ENCODE assay signal across 8 cellular contexts in genomic region chr2:241315879-241316700, GRCh38. TPM values are rescaled to one million over a fixed set of nuclear protein-coding genes. Genes with fewer than 3 reads are reported as not detected.
A peak's percentile ranks its signal among the peaks of the same experiment; 100 is the strongest.
DNase-seq lines count a peak whose midpoint lies in the region; ATAC-seq and TF ChIP-seq lines count a peak whose summit lies in the region.

Gene SEPTIN2, plus strand, starts transcription at chr2:241315925. Its CDS starts 8,308 bp downstream, at chr2:241324233.

- H3K4me3 Mint-ChIP-seq in natural killer cell: peak within 1 kb of the TSS; percentile 97

- H3K9me3 Mint-ChIP-seq in natural killer cell: no peaks in the 10 kb centered on the region

- no peak for TF ChIP-seq CTCF in natural killer cell (IDR thresholded peaks at IDR 0.05)

- H3K27ac Mint-ChIP-seq in natural killer cell: peak within 1 kb of the TSS; percentile 96 to 99

- H3K27me3 Mint-ChIP-seq in natural killer cell (ENCODE audit: low read depth in 2 of 2): no peaks in the 10 kb centered on the region

- ATAC-seq in HG02938 (IDR thresholded peaks at IDR 0.05; ENCODE audit: unreplicated experiment): peak; percentile 36
- ATAC-seq in esophagus mucosa: peak; percentile 59
- peak; percentile 41 to 64 (median 49) for ATAC-seq in natural killer cell

- DNase-seq in SKM-1 treated with dmso at 0.1 percent for 144 hours (lab: John Stamatoyannopoulos, UW; ENCODE audit: unreplicated experiment) (peak; percentile 30), SKM-1 (lab: John Stamatoyannopoulos, UW; ENCODE audit: unreplicated experiment) (no peak), NCI-H526 treated with DMSO at 0.1 percent for 48 hours (lab: John Stamatoyannopoulos, UW) (peak; percentile 68), natural killer cell (peak; percentile 88), substantia nigra (lab: John Stamatoyannopoulos, UW) (peak in 39 of 49 donors; percentile 46 to 98 (median 84))
- peak; percentile 40 for DNase-seq in activated CD8-positive, alpha-beta memory T cell treated with anti-CD3 and anti-CD28 coated beads, Interleukin-2, amount 50 U/mL, for 1 hour (ENCODE audit: extremely low read depth)

- peaks cover 61 to 78% of the 10 kb centered on the region in 2 donors for H3K4me1 Mint-ChIP-seq in natural killer cell

- no peaks in the 10 kb centered on the region for H3K36me3 Mint-ChIP-seq in natural killer cell

- peak within 1 kb of the TSS; percentile 99 for H3K27ac ChIP-seq in substantia nigra (ENCODE audit: low read depth, low read length, poor library complexity, severe bottlenecking)

- intact Hi-C loops in natural killer cell (cut with micrococcal nuclease): loop anchor here (1.0 to 10.0 kb wide), 10 partner anchors 11 to 751 kb away; partner anchors contain the start of genes ATG4B, DTYMK, DUSP28 and FARP2

RNA-seq across cellular contexts. Expression of gene SEPTIN2, which starts in this region (rescaled TPM):
- total RNA-seq in esophagus mucosa: 177 TPM
- 100 to 1,000 TPM; 275 to 315 (median 275) TPM for total RNA-seq in natural killer cell
